ENCODE assay signal across 1 cellular context in genomic region chr20:3739926-3740599, GRCh38.
TF ChIP-seq lines count a peak whose summit lies in the region.

No MANE protein-coding gene starts in this region.

TF ChIP-seq in HepG2, 621 proteins besides CTCF, POLR2A, EP300 and RAD21 (continued from another document and continues in another):
- TF ChIP-seq BCL3 (CRISPR knock-in tag; IDR thresholded peaks at IDR 0.05) = no peak; the same call in 1 of the 2 replicates
- TF ChIP-seq ZNF747 (CRISPR knock-in tag; IDR thresholded peaks at IDR 0.05; ENCODE audit: borderline replicate concordance) = no peak
- TF ChIP-seq RFXAP (CRISPR knock-in tag; IDR thresholded peaks at IDR 0.05; ENCODE audit: borderline replicate concordance) = no peak
- no peak for TF ChIP-seq ZNF224 (CRISPR knock-in tag; IDR thresholded peaks at IDR 0.05)
- TF ChIP-seq CHCHD3 (CRISPR knock-in tag; IDR thresholded peaks at IDR 0.05) = 0 out of 2 replicates have a peak, but pooled peaks have one; percentile 35
- TF ChIP-seq HNRNPL (IDR thresholded peaks at IDR 0.05; ENCODE audit: low read depth, low read length) = 0 out of 2 replicates have a peak, but pooled peaks have one; percentile 61
- TF ChIP-seq, protein P1, sequence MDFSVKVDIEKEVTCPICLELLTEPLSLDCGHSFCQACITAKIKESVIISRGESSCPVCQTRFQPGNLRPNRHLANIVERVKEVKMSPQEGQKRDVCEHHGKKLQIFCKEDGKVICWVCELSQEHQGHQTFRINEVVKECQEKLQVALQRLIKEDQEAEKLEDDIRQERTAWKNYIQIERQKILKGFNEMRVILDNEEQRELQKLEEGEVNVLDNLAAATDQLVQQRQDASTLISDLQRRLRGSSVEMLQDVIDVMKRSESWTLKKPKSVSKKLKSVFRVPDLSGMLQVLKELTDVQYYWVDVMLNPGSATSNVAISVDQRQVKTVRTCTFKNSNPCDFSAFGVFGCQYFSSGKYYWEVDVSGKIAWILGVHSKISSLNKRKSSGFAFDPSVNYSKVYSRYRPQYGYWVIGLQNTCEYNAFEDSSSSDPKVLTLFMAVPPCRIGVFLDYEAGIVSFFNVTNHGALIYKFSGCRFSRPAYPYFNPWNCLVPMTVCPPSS (IDR thresholded peaks at IDR 0.05) = no peak
- TF ChIP-seq, protein P2, sequence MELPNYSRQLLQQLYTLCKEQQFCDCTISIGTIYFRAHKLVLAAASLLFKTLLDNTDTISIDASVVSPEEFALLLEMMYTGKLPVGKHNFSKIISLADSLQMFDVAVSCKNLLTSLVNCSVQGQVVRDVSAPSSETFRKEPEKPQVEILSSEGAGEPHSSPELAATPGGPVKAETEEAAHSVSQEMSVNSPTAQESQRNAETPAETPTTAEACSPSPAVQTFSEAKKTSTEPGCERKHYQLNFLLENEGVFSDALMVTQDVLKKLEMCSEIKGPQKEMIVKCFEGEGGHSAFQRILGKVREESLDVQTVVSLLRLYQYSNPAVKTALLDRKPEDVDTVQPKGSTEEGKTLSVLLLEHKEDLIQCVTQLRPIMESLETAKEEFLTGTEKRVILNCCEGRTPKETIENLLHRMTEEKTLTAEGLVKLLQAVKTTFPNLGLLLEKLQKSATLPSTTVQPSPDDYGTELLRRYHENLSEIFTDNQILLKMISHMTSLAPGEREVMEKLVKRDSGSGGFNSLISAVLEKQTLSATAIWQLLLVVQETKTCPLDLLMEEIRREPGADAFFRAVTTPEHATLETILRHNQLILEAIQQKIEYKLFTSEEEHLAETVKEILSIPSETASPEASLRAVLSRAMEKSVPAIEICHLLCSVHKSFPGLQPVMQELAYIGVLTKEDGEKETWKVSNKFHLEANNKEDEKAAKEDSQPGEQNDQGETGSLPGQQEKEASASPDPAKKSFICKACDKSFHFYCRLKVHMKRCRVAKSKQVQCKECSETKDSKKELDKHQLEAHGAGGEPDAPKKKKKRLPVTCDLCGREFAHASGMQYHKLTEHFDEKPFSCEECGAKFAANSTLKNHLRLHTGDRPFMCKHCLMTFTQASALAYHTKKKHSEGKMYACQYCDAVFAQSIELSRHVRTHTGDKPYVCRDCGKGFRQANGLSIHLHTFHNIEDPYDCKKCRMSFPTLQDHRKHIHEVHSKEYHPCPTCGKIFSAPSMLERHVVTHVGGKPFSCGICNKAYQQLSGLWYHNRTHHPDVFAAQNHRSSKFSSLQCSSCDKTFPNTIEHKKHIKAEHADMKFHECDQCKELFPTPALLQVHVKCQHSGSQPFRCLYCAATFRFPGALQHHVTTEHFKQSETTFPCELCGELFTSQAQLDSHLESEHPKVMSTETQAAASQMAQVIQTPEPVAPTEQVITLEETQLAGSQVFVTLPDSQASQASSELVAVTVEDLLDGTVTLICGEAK (IDR thresholded peaks at IDR 0.05) = no peak
- TF ChIP-seq, protein P2 (CRISPR knock-in tag; IDR thresholded peaks at IDR 0.05) = no peak
- TF ChIP-seq ZBTB7B (CRISPR knock-in tag; IDR thresholded peaks at IDR 0.05) = no peak
- TF ChIP-seq, protein P3, sequence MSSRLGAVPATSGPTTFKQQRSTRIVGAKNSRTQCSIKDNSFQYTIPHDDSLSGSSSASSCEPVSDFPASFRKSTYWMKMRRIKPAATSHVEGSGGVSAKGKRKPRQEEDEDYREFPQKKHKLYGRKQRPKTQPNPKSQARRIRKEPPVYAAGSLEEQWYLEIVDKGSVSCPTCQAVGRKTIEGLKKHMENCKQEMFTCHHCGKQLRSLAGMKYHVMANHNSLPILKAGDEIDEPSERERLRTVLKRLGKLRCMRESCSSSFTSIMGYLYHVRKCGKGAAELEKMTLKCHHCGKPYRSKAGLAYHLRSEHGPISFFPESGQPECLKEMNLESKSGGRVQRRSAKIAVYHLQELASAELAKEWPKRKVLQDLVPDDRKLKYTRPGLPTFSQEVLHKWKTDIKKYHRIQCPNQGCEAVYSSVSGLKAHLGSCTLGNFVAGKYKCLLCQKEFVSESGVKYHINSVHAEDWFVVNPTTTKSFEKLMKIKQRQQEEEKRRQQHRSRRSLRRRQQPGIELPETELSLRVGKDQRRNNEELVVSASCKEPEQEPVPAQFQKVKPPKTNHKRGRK (CRISPR knock-in tag; IDR thresholded peaks at IDR 0.05) = no peak
- TF ChIP-seq ZNF142 (CRISPR knock-in tag; IDR thresholded peaks at IDR 0.05) = no peak
- no peak; the same call in 1 of the 2 replicates for TF ChIP-seq ARID4A (CRISPR knock-in tag; IDR thresholded peaks at IDR 0.05; ENCODE audit: borderline replicate concordance)
- TF ChIP-seq NR2F2 (IDR thresholded peaks at IDR 0.05; ENCODE audit: borderline replicate concordance, low read depth) = no peak
- TF ChIP-seq MED13 (CRISPR knock-in tag; IDR thresholded peaks at IDR 0.05) = no peak
- TF ChIP-seq ZNF354B (CRISPR knock-in tag; IDR thresholded peaks at IDR 0.05) = no peak
- TF ChIP-seq DMAP1 (CRISPR knock-in tag; IDR thresholded peaks at IDR 0.05) = no peak
- TF ChIP-seq NAIF1 (CRISPR knock-in tag; IDR thresholded peaks at IDR 0.05; ENCODE audit: borderline replicate concordance) = no peak
- no peak for TF ChIP-seq ZNF766 (CRISPR knock-in tag; IDR thresholded peaks at IDR 0.05; ENCODE audit: borderline replicate concordance)
- 0 out of 2 replicates have a peak, but pooled peaks have one; percentile 33 for TF ChIP-seq ZNF569 (CRISPR knock-in tag; IDR thresholded peaks at IDR 0.05; ENCODE audit: borderline replicate concordance)
- TF ChIP-seq ZNF446 (CRISPR knock-in tag; IDR thresholded peaks at IDR 0.05) = no peak; the same call in 1 of the 2 replicates
- no peak for TF ChIP-seq RBM22 (optimal IDR thresholded peaks at IDR 0.05; ENCODE audit: low read length)
- TF ChIP-seq ZFY (CRISPR knock-in tag; IDR thresholded peaks at IDR 0.05) = peak; percentile 42; the same call in 1 of the 2 replicates
- no peak for TF ChIP-seq CEBPZ (IDR thresholded peaks at IDR 0.05; ENCODE audit: low read length)
- no peak for TF ChIP-seq ZNF274 (CRISPR knock-in tag; IDR thresholded peaks at IDR 0.05)
